25 cellular contexts compared by ENCODE assay signal in genomic region chr2:155442088-155442487, GRCh38.
"Had no signal": no experiment of that assay in that cellular context is flagged by ENCODE, and none has a peak within 500 bp of the region (broad histone marks: within the 10 kb centered on the region; RNA-seq: fewer than 3 reads in every experiment).

No MANE protein-coding gene starts in this region.

- H3K9me3 ChIP-seq: colonic mucosa, gastrocnemius medialis, lower lobe of right lung had no signal

- DNase-seq: colonic mucosa; cortex of kidney; effector CD8-positive, alpha-beta T cell; effector memory CD8-positive, alpha-beta T cell; endodermal cell; erythroblast; esophagus squamous epithelium; foreskin fibroblast; foreskin melanocyte; gastrocnemius medialis; heart left ventricle; hippocampal formation; left cardiac atrium; left lung; left ventricle myocardium superior; lower lobe of right lung; mesenchymal stem cell; mucosa of descending colon; naive B cell; naive thymus-derived CD8-positive, alpha-beta T cell had no signal

- H3K27me3 ChIP-seq: colonic mucosa, esophagus squamous epithelium, gastrocnemius medialis, left lung had no signal

- H3K4me1 ChIP-seq: colonic mucosa, esophagus squamous epithelium, gastrocnemius medialis, heart left ventricle, left lung, lower lobe of right lung had no signal

- H3K4me3 ChIP-seq: colonic mucosa, esophagus squamous epithelium, gastrocnemius medialis, heart left ventricle, left lung, lower lobe of right lung, mucosa of descending colon had no signal

- H3K27ac ChIP-seq: colonic mucosa, epithelial cell of prostate, esophagus squamous epithelium, gastrocnemius medialis, heart left ventricle, left lung, lower lobe of right lung had no signal

- H3K36me3 ChIP-seq: colonic mucosa, esophagus squamous epithelium, gastrocnemius medialis, heart left ventricle, left lung, lower lobe of right lung had no signal

- ATAC-seq: effector memory CD8-positive, alpha-beta T cell; esophagus mucosa; gastrocnemius medialis; heart left ventricle; left cardiac atrium; left lung; left ventricle myocardium superior; lower lobe of right lung; mucosa of descending colon; naive thymus-derived CD8-positive, alpha-beta T cell had no signal

- FAIRE-seq: endometrium, islet of Langerhans, keratinocyte had no signal
